In genomic region chr12:127145929-127146789, GRCh38 we compare ENCODE assay signal across 8 cellular contexts.
DNase-seq lines count a peak whose midpoint lies in the region; ATAC-seq, FAIRE-seq and TF ChIP-seq lines count a peak whose summit lies in the region.

No MANE protein-coding gene starts in this region.

- peaks cover 12% of the 10 kb centered on the region for H3K4me1 ChIP-seq in mammary epithelial cell (ENCODE audit: insufficient read depth, low read length)
- H3K4me1 ChIP-seq in keratinocyte (ENCODE audit: control insufficient read depth, extremely low read depth, insufficient read depth, low read length): no peaks in the 10 kb centered on the region

- CTCF ChIA-PET in mammary epithelial cell (lab: Charles Lee; ENCODE audit: low non-redundant PET): no interaction called here

- 40% methylated on average over 15 of the region's 85 CpGs for WGBS in mammary epithelial cell (ENCODE audit: low coverage, missing lambda C conversion rate)

- H4K20me1 ChIP-seq in mammary epithelial cell (ENCODE audit: insufficient read depth, low read length) (no peaks in the 10 kb centered on the region), keratinocyte (ENCODE audit: control insufficient read depth, extremely low read depth, insufficient read depth, low read length) (no peaks in the 10 kb centered on the region)

- TF ChIP-seq CTCF in mammary epithelial cell (conservative IDR thresholded peaks at IDR 0.05 in 1 of 2, IDR thresholded peaks at IDR 0.05 in 1 of 2; ENCODE audit: extremely low read depth in 1 of 2, insufficient read depth in 1 of 2, low read depth in 1 of 2, low read length in 2 of 2) (peak in 1 of 2 donors; percentile 25), keratinocyte (optimal IDR thresholded peaks at IDR 0.05 in 1 of 3, IDR thresholded peaks at IDR 0.05 in 1 of 3, conservative IDR thresholded peaks at IDR 0.05 in 1 of 3; ENCODE audit: extremely low read depth in 1 of 3, insufficient read depth in 2 of 3, low read length in 3 of 3) (peak in 2 of 3 experiments; percentile 7 to 35)

- H3K27me3 ChIP-seq in mammary epithelial cell (ENCODE audit: insufficient read depth, low read length): no peaks in the 10 kb centered on the region
- H3K27me3 ChIP-seq in keratinocyte (ENCODE audit: control insufficient read depth, extremely low read depth, insufficient read depth, low read length): no peaks in the 10 kb centered on the region

- intact Hi-C loops in mammary epithelial cell (cut with micrococcal nuclease): loop anchor here (1.0 to 2.0 kb wide), 2 partner anchors 19 to 38 kb away; no protein-coding TSS in a partner anchor

- no peaks in the 10 kb centered on the region for H3K79me2 ChIP-seq in mammary epithelial cell (ENCODE audit: insufficient read depth, low read length)
- H3K79me2 ChIP-seq in keratinocyte (ENCODE audit: control insufficient read depth, insufficient read depth, low read length): no peaks in the 10 kb centered on the region

- no peak for ATAC-seq in HG02884 (IDR thresholded peaks at IDR 0.05; ENCODE audit: unreplicated experiment)

- DNase-seq in G401 (ENCODE audit: low spot score) (peak; percentile 87), mammary epithelial cell (peak; percentile 46), keratinocyte (ENCODE audit: low read depth, low spot score) (no peak), HuH-7.5 (ENCODE audit: low spot score) (no peak), GF-D8 (lab: John Stamatoyannopoulos, UW) (no peak)
- peak; percentile 36 for DNase-seq in activated CD4-positive, CD25-positive, alpha-beta regulatory T cell treated with anti-CD3 and anti-CD28 coated beads, Interleukin-2, amount 50 U/mL, for 72 hours
- peak; percentile 74 for DNase-seq in stimulated activated CD4-positive, alpha-beta T cell treated with anti-CD3 and anti-CD28 coated beads, Interleukin-2, amount 100 ng/mL, for 4 hours (ENCODE audit: low read depth)

- no peak for FAIRE-seq in keratinocyte (lab: Jason Lieb, UNC)

- peak overlapping the region; percentile 6 to 73 (median 55) for H3K4me3 ChIP-seq in mammary epithelial cell (replicated peaks in 1 of 3; ENCODE audit: insufficient read depth in 1 of 3, low read depth in 2 of 3, low read length in 3 of 3)
- peak overlapping the region; percentile 52 to 61 (median 57) for H3K4me3 ChIP-seq in keratinocyte (ENCODE audit: control insufficient read depth in 2 of 3, extremely low read depth in 1 of 3, insufficient read depth in 2 of 3, low read depth in 1 of 3, low read length in 3 of 3)

- peak overlapping the region; percentile 86 for H3K4me2 ChIP-seq in mammary epithelial cell (ENCODE audit: insufficient read depth, low read depth, low read length)
- peak overlapping the region; percentile 73 for H3K4me2 ChIP-seq in keratinocyte (ENCODE audit: control insufficient read depth, extremely low read depth, insufficient read depth, low read depth, low read length)

- H3K9ac ChIP-seq in mammary epithelial cell (ENCODE audit: insufficient read depth, low read length) (peak overlapping the region; percentile 23), keratinocyte (ENCODE audit: control insufficient read depth, extremely low read depth, insufficient read depth, low read length) (peak overlapping the region; percentile 76)

- H2AFZ ChIP-seq in mammary epithelial cell (ENCODE audit: low read depth, low read length) (peak overlapping the region; percentile 90), keratinocyte (ENCODE audit: control insufficient read depth, low read length) (peak overlapping the region; percentile 85)

- in situ Hi-C loops in G401 (cut with HindIII; ENCODE audit: low sequenced_read_pairs): no loop called here
- in situ Hi-C loops in mammary epithelial cell (cut with MboI; ENCODE audit: low sequenced_read_pairs in 2 of 2): no loop called here

- no peaks in the 10 kb centered on the region for H3K36me3 ChIP-seq in mammary epithelial cell (ENCODE audit: insufficient read depth, low read length)
- H3K36me3 ChIP-seq in keratinocyte (ENCODE audit: control insufficient read depth in 2 of 2, extremely low read depth in 1 of 2, insufficient read depth in 2 of 2, low read length in 2 of 2): no peaks in the 10 kb centered on the region

- H3K9me3 ChIP-seq in mammary epithelial cell (replicated peaks; ENCODE audit: insufficient read depth, low read length) (peaks cover 6% of the 10 kb centered on the region), keratinocyte (ENCODE audit: control insufficient read depth, low read depth, low read length) (no peaks in the 10 kb centered on the region)

- H3K27ac ChIP-seq in mammary epithelial cell (ENCODE audit: insufficient read depth, low read depth, low read length) (peak overlapping the region; percentile 35), keratinocyte (ENCODE audit: control insufficient read depth, insufficient read depth, low read length) (peak overlapping the region; percentile 39)

- no peaks in the 10 kb centered on the region for H3K9me1 ChIP-seq in keratinocyte (ENCODE audit: control insufficient read depth, extremely low read depth, insufficient read depth, low read length)

- BruUV-seq in mammary epithelial cell (replicated peaks; lab: Mats Ljungman, UMichigan): TSS peak; percentile 59

- dilution Hi-C loops in mammary epithelial cell (cut with HindIII; ENCODE audit: low sequenced_read_pairs) (no loop called here), keratinocyte (cut with MboI; ENCODE audit: extremely low pct_ligation_motif_present, low sequenced_read_pairs) (no loop called here)

Comparison
In these comparisons a context has a peak if more than half of its experiments do, and no peak if none do; other contexts are left out.
1. DNase-seq: peak in G401 (single experiment), activated CD4-positive, CD25-positive, alpha-beta regulatory T cell treated with anti-CD3 and anti-CD28 coated beads, Interleukin-2, amount 50 U/mL, for 72 hours (single experiment), mammary epithelial cell (single experiment) and stimulated activated CD4-positive, alpha-beta T cell treated with anti-CD3 and anti-CD28 coated beads, Interleukin-2, amount 100 ng/mL, for 4 hours (single experiment); none in keratinocyte (single experiment), HuH-7.5 (single experiment) and GF-D8 (single experiment).